Comparison of ENCODE assay signal across 1 cellular context in genomic region chr11:61091373-61092279, GRCh38.
TF ChIP-seq lines count a peak whose summit lies in the region.

No MANE protein-coding gene starts in this region.

TF ChIP-seq in H1, 55 proteins besides CTCF, POLR2A, EP300 and RAD21 (continued from another document):
- no peak for TF ChIP-seq CHD7 (IDR thresholded peaks at IDR 0.05; ENCODE audit: insufficient replicate concordance, low read length)
- no peak for TF ChIP-seq GTF2F1 (IDR thresholded peaks at IDR 0.05; ENCODE audit: borderline replicate concordance, low read depth, low read length)
- TF ChIP-seq YY1 (IDR thresholded peaks at IDR 0.05; ENCODE audit: low read depth, low read length): no peak
- TF ChIP-seq CHD1 (IDR thresholded peaks at IDR 0.05; ENCODE audit: low read depth, low read length): no peak
- no peak for TF ChIP-seq SIX5 (IDR thresholded peaks at IDR 0.05; ENCODE audit: low read depth, low read length)
- TF ChIP-seq SAP30 (IDR thresholded peaks at IDR 0.05; ENCODE audit: insufficient read depth, insufficient replicate concordance, low read length): no peak
- TF ChIP-seq USF2 (IDR thresholded peaks at IDR 0.05; ENCODE audit: low read length): no peak
TF ChIP-seq in H1: peak in this region for 0.
